In the genomic region with DNA sequence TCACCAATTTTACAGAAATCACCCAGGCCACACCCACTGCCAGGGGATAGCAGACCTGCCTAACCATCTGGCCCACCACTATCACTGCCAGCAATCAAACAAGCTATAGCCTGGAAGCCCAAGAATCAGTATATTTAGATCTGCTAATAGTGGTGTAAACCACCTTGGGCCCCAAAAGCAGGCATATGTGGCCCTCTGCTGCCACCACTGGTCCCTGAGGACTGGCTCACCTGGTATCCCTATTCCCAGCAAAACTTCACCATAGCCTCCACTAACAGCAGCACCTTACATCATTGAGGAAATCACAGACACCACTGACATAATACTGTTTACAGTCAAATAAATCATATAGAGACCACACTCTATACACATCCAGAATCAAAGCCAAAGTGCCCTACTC, we compare ENCODE assay signal across 27 cellular contexts.
DNase-seq lines count a peak whose midpoint lies in the region; ATAC-seq and TF ChIP-seq lines count a peak whose summit lies in the region.
"Had no signal": no experiment of that assay in that cellular context is flagged by ENCODE, and none has a peak within 500 bp of the region (broad histone marks: within the 10 kb centered on the region; RNA-seq: fewer than 3 reads in every experiment).

No MANE protein-coding gene starts in this region.

- H3K9me3 ChIP-seq in HCT116 (ENCODE audit: control insufficient read depth in 1 of 2, insufficient read depth in 1 of 2, low read depth in 1 of 2, low read length in 2 of 2), result no peaks in the 10 kb centered on the region
- H3K9me3 ChIP-seq: neutrophil had no signal

- no peak overlapping the region for H3K4me3 ChIP-seq in HCT116 (replicated peaks in 1 of 2; ENCODE audit: low read depth in 1 of 2, low read length in 2 of 2)
- no peak overlapping the region for H3K4me3 ChIP-seq in epithelial cell of esophagus (ENCODE audit: low read length)
- H3K4me3 ChIP-seq in mesendoderm (ENCODE audit: low read length), result no peak overlapping the region
- H3K4me3 ChIP-seq: heart left ventricle had no signal

- DNase-seq in HCT116 (ENCODE audit: low read depth, low spot score) (peak; percentile 4), NCI-H69 (lab: John Stamatoyannopoulos, UW) (peak; percentile 42), epithelial cell of esophagus (ENCODE audit: low read depth) (peak; percentile 24), mesendoderm (peak; percentile 44), NCI-H1048 (lab: John Stamatoyannopoulos, UW) (no peak)
- DNase-seq: activated B cell treated with CpG ODN at 0.5 μM for 24 hours; activated CD4-positive, alpha-beta T cell treated with anti-CD3 and anti-CD28 coated beads, Interleukin-2, amount 50 U/mL, for 4 hours; activated naive CD4-positive, alpha-beta T cell treated with anti-CD3 and anti-CD28 coated beads, Interleukin-2, amount 10 ng/mL, durations not matched to agents 7 days and 5 days; amniotic stem cell; brain microvascular endothelial cell; EL; heart left ventricle; MV-4-11; NCI-H1694; NCI-H510A treated with DMSO at 0.1 percent for 48 hours; SHP77 treated with DMSO at 0.1 percent for 48 hours; stimulated activated CD4-positive, alpha-beta T cell treated with anti-CD3 and anti-CD28 coated beads, Interleukin-12 subunit alpha, Interleukin-12 subunit beta, amount 100 ng/mL, for 4 hours; stimulated activated CD4-positive, alpha-beta T cell treated with anti-CD3 and anti-CD28 coated beads, Interleukin-4, amount 100 ng/mL, for 24 hours; SW 1271; T-helper 9 cell had no signal

- no peak overlapping the region for H2AFZ ChIP-seq in HCT116 (ENCODE audit: low read depth, low read length, poor library complexity, severe bottlenecking)

- no peak overlapping the region for H2BK5ac ChIP-seq in mesendoderm (ENCODE audit: low read length)

- no peaks in the 10 kb centered on the region for H3K36me3 ChIP-seq in HCT116 (ENCODE audit: control insufficient read depth in 1 of 2, insufficient read depth in 2 of 2, low read length in 2 of 2)
- no peaks in the 10 kb centered on the region for H3K36me3 ChIP-seq in mesendoderm (ENCODE audit: control insufficient read depth, insufficient read depth, low read length)
- H3K36me3 ChIP-seq: brain microvascular endothelial cell, heart left ventricle, neutrophil had no signal

- no peak overlapping the region for H3K18ac ChIP-seq in mesendoderm (ENCODE audit: low read length)

- H3K4ac ChIP-seq in mesendoderm (ENCODE audit: low read depth, low read length), result no peak overlapping the region

- peak; percentile 58 for TF ChIP-seq RAD21 in HCT116 (IDR thresholded peaks at IDR 0.05; ENCODE audit: low read depth)

- H3K9ac ChIP-seq in HCT116 (ENCODE audit: low read length) (no peak overlapping the region), mesendoderm (ENCODE audit: low read length) (no peak overlapping the region)
- H3K9ac ChIP-seq: KMS-11 had no signal

- intact Hi-C loops in HCT116 (cut with micrococcal nuclease), result no loop called here

- H3K4me1 ChIP-seq in HCT116 (ENCODE audit: control insufficient read depth in 1 of 2, insufficient read depth in 2 of 2, low read length in 2 of 2) (no peaks in the 10 kb centered on the region), mesendoderm (ENCODE audit: control insufficient read depth, low read depth, low read length) (no peaks in the 10 kb centered on the region)
- H3K4me1 ChIP-seq: heart left ventricle had no signal

- ATAC-seq in HCT116, result peak; percentile 78
- ATAC-seq in HG03175 (IDR thresholded peaks at IDR 0.05; ENCODE audit: unreplicated experiment), result no peak
- no peak for ATAC-seq in HG02938 (IDR thresholded peaks at IDR 0.05; ENCODE audit: unreplicated experiment)
- ATAC-seq: heart left ventricle, Panc1, sciatic nerve had no signal

- H3K27me3 ChIP-seq in HCT116 (ENCODE audit: insufficient read depth, low read length), result no peaks in the 10 kb centered on the region
- no peaks in the 10 kb centered on the region for H3K27me3 ChIP-seq in mesendoderm (ENCODE audit: insufficient read depth, low read length, poor library complexity)
- H3K27me3 ChIP-seq: brain microvascular endothelial cell, heart left ventricle, neutrophil had no signal

- H3K4me2 ChIP-seq in HCT116 (ENCODE audit: low read length), result no peak overlapping the region
- H3K4me2 ChIP-seq in mesendoderm (ENCODE audit: low read length), result no peak overlapping the region
- H3K4me2 ChIP-seq: KMS-11 had no signal

- no peak overlapping the region for H3K23ac ChIP-seq in mesendoderm (ENCODE audit: low read length)

- RAD21 ChIA-PET in HCT116 (lab: Charles Lee; ENCODE audit: low non-redundant PET in 1 of 2, low total read pairs in 2 of 2, uncharacterized antibody in 2 of 2, unreplicated experiment in 2 of 2), result no interaction called here

- peak; percentile 13 to 48 (median 41); a peak in 3 of 6 replicates for TF ChIP-seq CTCF in HCT116 (IDR thresholded peaks at IDR 0.05 in 2 of 3, conservative IDR thresholded peaks at IDR 0.05 in 1 of 3; ENCODE audit: borderline replicate concordance in 1 of 3, insufficient read depth in 1 of 3, low read depth in 2 of 3, low read length in 2 of 3)
- peak; percentile 39 for TF ChIP-seq CTCF in epithelial cell of esophagus (IDR thresholded peaks at IDR 0.05; ENCODE audit: insufficient read depth, low read depth, low read length, missing control alignments)

- H4K5ac ChIP-seq in mesendoderm (ENCODE audit: low read length), result no peak overlapping the region

- H2BK120ac ChIP-seq in mesendoderm (ENCODE audit: low read depth, low read length), result no peak overlapping the region

- H4K8ac ChIP-seq in mesendoderm (ENCODE audit: low read depth, low read length), result no peak overlapping the region

- H2AK5ac ChIP-seq in mesendoderm (ENCODE audit: low read length), result no peak overlapping the region

- TF ChIP-seq POLR2A in HCT116 (IDR thresholded peaks at IDR 0.05; ENCODE audit: borderline replicate concordance, extremely low read depth, insufficient read depth, insufficient read length), result no peak

- no peak overlapping the region for H2BK15ac ChIP-seq in mesendoderm (replicated peaks; ENCODE audit: low read depth)

- H3K79me1 ChIP-seq in mesendoderm (ENCODE audit: low read length), result no peaks in the 10 kb centered on the region

- H3K9me2 ChIP-seq in HCT116 (ENCODE audit: insufficient read depth), result no peaks in the 10 kb centered on the region

- POLR2A ChIA-PET in HCT116 (lab: Charles Lee), result no interaction called here

- no peaks in the 10 kb centered on the region for H4K20me1 ChIP-seq in HCT116 (ENCODE audit: insufficient read depth)

- H3K27ac ChIP-seq in HCT116 (ENCODE audit: low read depth, low read length) (no peak overlapping the region), mesendoderm (ENCODE audit: low read depth, low read length) (no peak overlapping the region)
- H3K27ac ChIP-seq: brain microvascular endothelial cell, epithelial cell of prostate, heart left ventricle, KMS-11, neutrophil had no signal

- H3K79me2 ChIP-seq in HCT116 (ENCODE audit: insufficient read depth, low read length) (no peaks in the 10 kb centered on the region), mesendoderm (ENCODE audit: control insufficient read depth, insufficient read depth, low read length) (no peaks in the 10 kb centered on the region)

- no peak overlapping the region for H3K56ac ChIP-seq in mesendoderm (ENCODE audit: low read length)

- CTCF ChIA-PET in HCT116 (lab: Charles Lee), result interaction anchor here (0.9 kb wide), 1 partner anchor 10 kb away, joined by 3 read pairs; no protein-coding TSS in a partner anchor

- no TSS peak for BruUV-seq in HCT116 (replicated peaks; lab: Mats Ljungman, UMichigan)

TF ChIP-seq in HCT116, 20 proteins besides CTCF, POLR2A, EP300 and RAD21:
- TF ChIP-seq EGR1 (IDR thresholded peaks at IDR 0.05; ENCODE audit: low read depth) (no peak), YY1 (IDR thresholded peaks at IDR 0.05; ENCODE audit: extremely low read depth, insufficient replicate concordance, low read depth, low read length) (no peak), EZH2 (IDR thresholded peaks at IDR 0.05) (no peak), CEBPB (IDR thresholded peaks at IDR 0.05; ENCODE audit: low read depth) (no peak), FOSL1 (IDR thresholded peaks at IDR 0.05; ENCODE audit: low read depth) (no peak), MAX (IDR thresholded peaks at IDR 0.05) (no peak), SIN3A (IDR thresholded peaks at IDR 0.05; ENCODE audit: low read depth) (no peak), TCF7L2 (IDR thresholded peaks at IDR 0.05; ENCODE audit: borderline replicate concordance, extremely low read depth, insufficient read depth, insufficient read length) (no peak), POLR2AphosphoS5 (IDR thresholded peaks at IDR 0.05; ENCODE audit: low read depth, low read length) (no peak), CBX3 (IDR thresholded peaks at IDR 0.05; ENCODE audit: low read depth) (no peak)
- TF ChIP-seq, protein P1, sequence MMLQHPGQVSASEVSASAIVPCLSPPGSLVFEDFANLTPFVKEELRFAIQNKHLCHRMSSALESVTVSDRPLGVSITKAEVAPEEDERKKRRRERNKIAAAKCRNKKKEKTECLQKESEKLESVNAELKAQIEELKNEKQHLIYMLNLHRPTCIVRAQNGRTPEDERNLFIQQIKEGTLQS (IDR thresholded peaks at IDR 0.05), result no peak
